20 cellular contexts compared by ENCODE assay signal in genomic region chr1:14318830-14319229, GRCh38.
DNase-seq lines count a peak whose midpoint lies in the region; ATAC-seq, FAIRE-seq and TF ChIP-seq lines count a peak whose summit lies in the region.
"Had no signal": no experiment of that assay in that cellular context is flagged by ENCODE, and none has a peak within 500 bp of the region (broad histone marks: within the 10 kb centered on the region; RNA-seq: fewer than 3 reads in every experiment).

No MANE protein-coding gene starts in this region.

- H3K4me1 ChIP-seq in GM23338 (ENCODE audit: insufficient read depth), result peaks cover 14% of the 10 kb centered on the region
- peaks cover 72% of the 10 kb centered on the region for H3K4me1 ChIP-seq in OCI-LY7 (ENCODE audit: insufficient read depth, low read length, poor library complexity, severe bottlenecking)

- peaks cover 18% of the 10 kb centered on the region for H3K4me1 Mint-ChIP-seq in GM23338
- H3K4me1 Mint-ChIP-seq: B cell; CD4-positive, CD25-positive, alpha-beta regulatory T cell; CD8-positive, alpha-beta memory T cell had no signal

- H3K79me2 ChIP-seq in GM23338 (replicated peaks; ENCODE audit: insufficient read depth) (no peaks in the 10 kb centered on the region), OCI-LY7 (ENCODE audit: insufficient read depth, low read depth, low read length) (no peaks in the 10 kb centered on the region)

- DNase-seq in GM23338 (ENCODE audit: low spot score) (no peak), OCI-LY7 (ENCODE audit: low spot score) (no peak), frontal cortex (ENCODE audit: low spot score in 2 of 2) (no peak), SIG-M5 treated with dmso at 0.1 percent for 504 hours (lab: John Stamatoyannopoulos, UW; ENCODE audit: unreplicated experiment) (no peak), DMS53 treated with DMSO at 0.1 percent for 48 hours (lab: John Stamatoyannopoulos, UW; ENCODE audit: unreplicated experiment) (no peak)
- DNase-seq in activated CD4-positive, CD25-positive, alpha-beta regulatory T cell treated with anti-CD3 and anti-CD28 coated beads, Interleukin-2, amount 50 U/mL, for 72 hours, result no peak
- DNase-seq: CD4-positive, CD25-positive, alpha-beta regulatory T cell; CD8-positive, alpha-beta memory T cell; DMS 273 treated with DMSO at 0.1 percent for 48 hours; DMS79 treated with DMSO at 0.1 percent for 48 hours; GM23248; H9; HFFc6 had no signal

- CTCF ChIA-PET in OCI-LY7 (lab: Charles Lee; ENCODE audit: unreplicated experiment), result no interaction called here

- no peaks in the 10 kb centered on the region for H4K20me1 ChIP-seq in GM23338 (replicated peaks; ENCODE audit: insufficient read depth)
- no peaks in the 10 kb centered on the region for H4K20me1 ChIP-seq in OCI-LY7 (ENCODE audit: insufficient read depth, low read length)
- H4K20me1 ChIP-seq: BLaER1 had no signal

- H3K27ac Mint-ChIP-seq in GM23338, result no peak overlapping the region
- H3K27ac Mint-ChIP-seq: B cell; CD4-positive, CD25-positive, alpha-beta regulatory T cell; CD8-positive, alpha-beta memory T cell; HFFc6 had no signal

- no peaks in the 10 kb centered on the region for H3K36me3 ChIP-seq in GM23338 (ENCODE audit: insufficient read depth)
- H3K36me3 ChIP-seq in OCI-LY7 (ENCODE audit: insufficient read depth, low read length), result peaks cover 42% of the 10 kb centered on the region
- H3K36me3 ChIP-seq: BLaER1 had no signal

- peak; percentile 88 for FAIRE-seq in frontal cortex (lab: Jason Lieb, UNC)
- FAIRE-seq: D721Med, G401.6, GM12892 had no signal

- no peaks in the 10 kb centered on the region for H3K36me3 Mint-ChIP-seq in GM23338 (ENCODE audit: low read depth)
- H3K36me3 Mint-ChIP-seq: CD4-positive, CD25-positive, alpha-beta regulatory T cell; CD8-positive, alpha-beta memory T cell had no signal

- ATAC-seq in GM23338, result no peak
- ATAC-seq: HCT116 had no signal

- H3K4me2 ChIP-seq in GM23338, result no peak overlapping the region
- H3K4me2 ChIP-seq in OCI-LY7 (ENCODE audit: low read length), result no peak overlapping the region
- H3K4me2 ChIP-seq: BLaER1 had no signal

- H3K9me3 ChIP-seq in OCI-LY7 (ENCODE audit: low read length), result peaks cover 46% of the 10 kb centered on the region

- no peaks in the 10 kb centered on the region for H3K27me3 ChIP-seq in GM23338 (ENCODE audit: insufficient read depth)
- H3K27me3 ChIP-seq: BLaER1 had no signal

- no peak overlapping the region for H3K4me3 Mint-ChIP-seq in GM23338
- H3K4me3 Mint-ChIP-seq: B cell; CD4-positive, CD25-positive, alpha-beta regulatory T cell; CD8-positive, alpha-beta memory T cell; H9; HFFc6 had no signal

- H3K9me3 Mint-ChIP-seq in GM23338, result no peaks in the 10 kb centered on the region
- H3K9me3 Mint-ChIP-seq: H9 had no signal

- H3K27ac ChIP-seq in GM23338 (ENCODE audit: low read depth), result no peak overlapping the region
- H3K27ac ChIP-seq in OCI-LY7 (ENCODE audit: low read depth, low read length, poor library complexity, severe bottlenecking), result peak overlapping the region; percentile 97
- H3K27ac ChIP-seq: BLaER1, C4-2B, GM23248 had no signal

- no peaks in the 10 kb centered on the region for H3K27me3 Mint-ChIP-seq in GM23338 (ENCODE audit: insufficient read depth, low read depth, poor library complexity)
- H3K27me3 Mint-ChIP-seq: CD4-positive, CD25-positive, alpha-beta regulatory T cell had no signal

- H3K9me2 ChIP-seq in GM23338 (ENCODE audit: insufficient read depth) (peaks cover 12% of the 10 kb centered on the region; the same call in 1 of the 2 replicates), OCI-LY7 (ENCODE audit: insufficient read depth, low read length) (no peaks in the 10 kb centered on the region)

- H3F3A ChIP-seq in GM23338 (replicated peaks; ENCODE audit: low read depth), result no peaks in the 10 kb centered on the region

- intact Hi-C loops in OCI-LY7 (cut with micrococcal nuclease; ENCODE audit: unreplicated experiment), result no loop called here

- H3K4me3 ChIP-seq in GM23338 (no peak overlapping the region), OCI-LY7 (ENCODE audit: low read depth, low read length, poor library complexity, severe bottlenecking) (no peak overlapping the region)
- H3K4me3 ChIP-seq: BLaER1, GM23248 had no signal

- H2AFZ ChIP-seq in GM23338, result peak overlapping the region; percentile 88; the same call in 1 of the 2 replicates
- H2AFZ ChIP-seq in OCI-LY7 (ENCODE audit: low read length), result peak overlapping the region; percentile 38; the same call in 1 of the 2 replicates
- H2AFZ ChIP-seq: GM23248 had no signal

- POLR2A ChIA-PET in OCI-LY7 (lab: Charles Lee), result interaction anchor here (0.5 kb wide), 1 partner anchor 319 kb away, joined by 3 read pairs; no protein-coding TSS in a partner anchor

- no TSS peak for BruUV-seq in OCI-LY7 (replicated peaks; lab: Mats Ljungman, UMichigan)

- no peak for TF ChIP-seq CTCF in GM23338 (conservative IDR thresholded peaks at IDR 0.05; ENCODE audit: low read depth in 2 of 2)
- TF ChIP-seq CTCF in OCI-LY7 (conservative IDR thresholded peaks at IDR 0.05; ENCODE audit: low read length), result no peak

TF ChIP-seq in GM23338, 12 proteins besides CTCF, POLR2A, EP300 and RAD21 (continues in another document):
- TF ChIP-seq ZNF114 (CRISPR knock-in tag; IDR thresholded peaks at IDR 0.05), result no peak
- TF ChIP-seq CREB1 (CRISPR knock-in tag; IDR thresholded peaks at IDR 0.05; ENCODE audit: low read depth), result no peak
- no peak for TF ChIP-seq ZNF331 (CRISPR knock-in tag; IDR thresholded peaks at IDR 0.05; ENCODE audit: low read depth)
- TF ChIP-seq ZNF462 (CRISPR knock-in tag; IDR thresholded peaks at IDR 0.05), result no peak
